ENCODE assay signal across 9 cellular contexts in genomic region chr2:96665717-96666116, GRCh38. TPM values are rescaled to one million over a fixed set of nuclear protein-coding genes. Genes with fewer than 3 reads are reported as not detected.
DNase-seq lines count a peak whose midpoint lies in the region; ATAC-seq and TF ChIP-seq lines count a peak whose summit lies in the region.
"Not testable (repeated sequence)": the region's sequence is repeated elsewhere in the genome, so short reads cannot be mapped to it uniquely, and the experiment has no call there.
"Had no signal": no experiment of that assay in that cellular context is flagged by ENCODE, and none has a peak within 500 bp of the region (broad histone marks: within the 10 kb centered on the region; RNA-seq: fewer than 3 reads in every experiment).

No MANE protein-coding gene starts in this region.

- not testable (repeated sequence) for TF ChIP-seq RAD21 in HCT116 (IDR thresholded peaks at IDR 0.05; ENCODE audit: low read depth); SK-N-SH (IDR thresholded peaks at IDR 0.05; ENCODE audit: low read length)

- H3K9me3 Mint-ChIP-seq in chondrocyte (ENCODE audit: low read depth); natural killer cell treated with Interleukin-12 subunit alpha and Interleukin-12 subunit beta and Interleukin-15 and Interleukin-18, amount 100 ng/mL, for 72 hours: not testable (repeated sequence)

- TF ChIP-seq CTCF in HCT116 (IDR thresholded peaks at IDR 0.05 in 2 of 3, conservative IDR thresholded peaks at IDR 0.05 in 1 of 3; ENCODE audit: borderline replicate concordance in 1 of 3, insufficient read depth in 1 of 3, low read depth in 2 of 3, low read length in 2 of 3); SK-N-SH (IDR thresholded peaks at IDR 0.05); chondrocyte (IDR thresholded peaks at IDR 0.05); heart right ventricle (IDR thresholded peaks at IDR 0.05); sigmoid colon (IDR thresholded peaks at IDR 0.05); transverse colon (IDR thresholded peaks at IDR 0.05): not testable (repeated sequence)

- H3K4me2 ChIP-seq in HCT116 (ENCODE audit: low read length) (peak overlapping the region; percentile 51; the same call in 1 of the 2 replicates), SK-N-SH (peak overlapping the region; percentile 56)

- not testable (repeated sequence) for H3K79me2 ChIP-seq in HCT116 (ENCODE audit: insufficient read depth, low read length); SK-N-SH (ENCODE audit: insufficient read depth)

- not testable (repeated sequence) for H3K4me3 ChIP-seq in HCT116 (replicated peaks in 1 of 2; ENCODE audit: low read depth in 1 of 2, low read length in 2 of 2); SK-N-SH (ENCODE audit: low read depth in 2 of 2, low read length in 1 of 2); heart right ventricle; sigmoid colon; transverse colon

- H3K36me3 Mint-ChIP-seq in chondrocyte (ENCODE audit: low read depth); natural killer cell treated with Interleukin-12 subunit alpha and Interleukin-12 subunit beta and Interleukin-15 and Interleukin-18, amount 100 ng/mL, for 72 hours: not testable (repeated sequence)

- not testable (repeated sequence) for BruUV-seq in HCT116 (replicated peaks; lab: Mats Ljungman, UMichigan)

- not testable (repeated sequence) for H3K27me3 Mint-ChIP-seq in chondrocyte (ENCODE audit: low read depth); natural killer cell treated with Interleukin-12 subunit alpha and Interleukin-12 subunit beta and Interleukin-15 and Interleukin-18, amount 100 ng/mL, for 72 hours

- not testable (repeated sequence) for H3K27ac ChIP-seq in HCT116 (ENCODE audit: low read depth, low read length)
- peak overlapping the region in 1 of 2 experiments; percentile 82; a peak in 2 of 4 replicates for H3K27ac ChIP-seq in SK-N-SH (ENCODE audit: low read depth in 2 of 2, low read length in 1 of 2)
- peak overlapping the region in 9 of 10 donors; percentile 12 to 67 (median 49) for H3K27ac ChIP-seq in heart right ventricle
- peak overlapping the region; percentile 31 to 66 (median 49) for H3K27ac ChIP-seq in sigmoid colon
- H3K27ac ChIP-seq in transverse colon: peak overlapping the region; percentile 1 to 33 (median 8)

- RAD21 ChIA-PET in HCT116 (lab: Charles Lee; ENCODE audit: low non-redundant PET in 1 of 2, low total read pairs in 2 of 2, uncharacterized antibody in 2 of 2, unreplicated experiment in 2 of 2): not testable (repeated sequence)

- H2AFZ ChIP-seq in HCT116 (ENCODE audit: low read depth, low read length, poor library complexity, severe bottlenecking): not testable (repeated sequence)
- peak overlapping the region; percentile 80; the same call in 1 of the 2 replicates for H2AFZ ChIP-seq in SK-N-SH (ENCODE audit: low read depth)

- H3K4me1 Mint-ChIP-seq in chondrocyte (ENCODE audit: low read depth): peaks cover 21% of the 10 kb centered on the region
- H3K4me1 Mint-ChIP-seq in natural killer cell treated with Interleukin-12 subunit alpha and Interleukin-12 subunit beta and Interleukin-15 and Interleukin-18, amount 100 ng/mL, for 72 hours (ENCODE audit: low read depth in 2 of 2): not testable (repeated sequence)

- POLR2A ChIA-PET in HCT116 (lab: Charles Lee); SK-N-SH (lab: Yijun Ruan, JAX): not testable (repeated sequence)

- H3K36me3 ChIP-seq in HCT116 (ENCODE audit: control insufficient read depth in 1 of 2, insufficient read depth in 2 of 2, low read length in 2 of 2); SK-N-SH (replicated peaks in 1 of 2; ENCODE audit: control insufficient read depth in 1 of 2, insufficient read depth in 2 of 2, low read length in 1 of 2); heart right ventricle; sigmoid colon; transverse colon: not testable (repeated sequence)

- CTCF ChIA-PET in HCT116 (lab: Charles Lee): not testable (repeated sequence)
- CTCF ChIA-PET in SK-N-SH (lab: Yijun Ruan, JAX): interaction anchor here (1.4 kb wide), 1 partner anchor 111 kb away, joined by 4 read pairs; no protein-coding TSS in a partner anchor

- not testable (repeated sequence) for H3K9me3 ChIP-seq in HCT116 (ENCODE audit: control insufficient read depth in 1 of 2, insufficient read depth in 1 of 2, low read depth in 1 of 2, low read length in 2 of 2); SK-N-SH; sigmoid colon; transverse colon
- peaks cover 0 to 12% (median 5%) of the 10 kb centered on the region in 11 donors for H3K9me3 ChIP-seq in heart right ventricle

- not testable (repeated sequence) for H3F3A ChIP-seq in SK-N-SH (replicated peaks; ENCODE audit: insufficient read depth)

- H3K27me3 ChIP-seq in HCT116 (ENCODE audit: insufficient read depth, low read length); SK-N-SH (ENCODE audit: insufficient read depth); heart right ventricle; sigmoid colon; transverse colon: not testable (repeated sequence)

- peak overlapping the region; percentile 96 for H3K27ac Mint-ChIP-seq in chondrocyte (ENCODE audit: unreplicated experiment)
- peak overlapping the region; percentile 22 to 37 for H3K27ac Mint-ChIP-seq in natural killer cell treated with Interleukin-12 subunit alpha and Interleukin-12 subunit beta and Interleukin-15 and Interleukin-18, amount 100 ng/mL, for 72 hours

- TF ChIP-seq EP300 in SK-N-SH (IDR thresholded peaks at IDR 0.05; ENCODE audit: borderline replicate concordance in 1 of 2, low read depth in 1 of 2, low read length in 1 of 2); sigmoid colon (IDR thresholded peaks at IDR 0.05); transverse colon (IDR thresholded peaks at IDR 0.05; ENCODE audit: low read depth): not testable (repeated sequence)

- WGBS in SK-N-SH (ENCODE audit: low lambda C conversion rate): 81% methylated on average over 3 of the region's 3 CpGs
- 91 to 93% methylated on average over 3 of the region's 3 CpGs for whole genome bisulfite sequencing in heart right ventricle, 2 donors
- WGBS in sigmoid colon, 2 donors: 93 to 97% methylated on average over 3 of the region's 3 CpGs
- 70 to 98% methylated on average over 3 of the region's 3 CpGs for WGBS in transverse colon (ENCODE audit: low coverage in 1 of 2), 2 donors

- DNase-seq in HCT116 (ENCODE audit: low read depth, low spot score); SK-N-SH; chondrocyte (ENCODE audit: low spot score); heart right ventricle; transverse colon: not testable (repeated sequence)
- peak; percentile 58 for DNase-seq in natural killer cell treated with Interleukin-12 subunit alpha and Interleukin-12 subunit beta and Interleukin-15 and Interleukin-18, amount 100 ng/mL, for 72 hours (ENCODE audit: low spot score)
- peak; percentile 6 for DNase-seq in sigmoid colon

- not testable (repeated sequence) for H4K20me1 ChIP-seq in HCT116 (ENCODE audit: insufficient read depth); SK-N-SH (ENCODE audit: insufficient read depth)

- intact Hi-C loops in HCT116 (cut with micrococcal nuclease); heart right ventricle (cut with DNase I); sigmoid colon (cut with DNase I); transverse colon (cut with DNase I; ENCODE audit: low total_unique reads): not testable (repeated sequence)

- peaks cover 11 to 12% of the 10 kb centered on the region in 2 experiments for H3K4me1 ChIP-seq in HCT116 (ENCODE audit: control insufficient read depth in 1 of 2, insufficient read depth in 2 of 2, low read length in 2 of 2)
- peaks cover 0 to 14% of the 10 kb centered on the region in 2 experiments; a peak in 2 of 4 replicates for H3K4me1 ChIP-seq in SK-N-SH (ENCODE audit: control insufficient read depth in 1 of 2, insufficient read depth in 2 of 2, low read depth in 1 of 2, low read length in 1 of 2)
- peaks cover 0 to 14% (median 8%) of the 10 kb centered on the region in 9 donors for H3K4me1 ChIP-seq in heart right ventricle
- H3K4me1 ChIP-seq in sigmoid colon: peaks cover 0 to 12% (median 5%) of the 10 kb centered on the region in 4 donors
- not testable (repeated sequence) for H3K4me1 ChIP-seq in transverse colon

- H3K9me2 ChIP-seq in HCT116 (ENCODE audit: insufficient read depth); SK-N-SH: not testable (repeated sequence)

- H3K4me3 Mint-ChIP-seq in chondrocyte (ENCODE audit: unreplicated experiment): peak overlapping the region; percentile 20
- H3K4me3 Mint-ChIP-seq in natural killer cell treated with Interleukin-12 subunit alpha and Interleukin-12 subunit beta and Interleukin-15 and Interleukin-18, amount 100 ng/mL, for 72 hours: not testable (repeated sequence)

- ATAC-seq in HCT116; heart right ventricle; natural killer cell treated with Interleukin-12 subunit alpha and Interleukin-12 subunit beta and Interleukin-15 and Interleukin-18, amount 100 ng/mL, for 72 hours: not testable (repeated sequence)

- TF ChIP-seq POLR2A in HCT116 (IDR thresholded peaks at IDR 0.05; ENCODE audit: borderline replicate concordance, extremely low read depth, insufficient read depth, insufficient read length); sigmoid colon (IDR thresholded peaks at IDR 0.05); transverse colon (IDR thresholded peaks at IDR 0.05): not testable (repeated sequence)

- not testable (repeated sequence) for H3K9ac ChIP-seq in HCT116 (ENCODE audit: low read length)
- H3K9ac ChIP-seq in SK-N-SH: peak overlapping the region; percentile 31

- in situ Hi-C loops in transverse colon (cut with MboI; ENCODE audit: low pct_ligation_motif_present in 1 of 4, low pct_unique_long_range_greater_than_20kb in 1 of 4, low sequenced_read_pairs in 3 of 4): not testable (repeated sequence)

RNA-seq across cellular contexts. Expression of gene FER1L5, which starts 23.2 kb away (rescaled TPM):
- total RNA-seq in HCT116 (2021; ENCODE audit: unreplicated experiment): 0.91 TPM
- 0.14 and 0.24 TPM in 2 replicates for polyA plus RNA-seq in HCT116 (2012)
- 0.02 TPM in 1 of 2 replicates, not detected in the other for polyA plus RNA-seq in SK-N-SH (2012; rRNA removed)
- polyA plus RNA-seq in SK-N-SH (2012; cell fraction: cytosol; rRNA removed): 0.01 TPM in 1 of 2 replicates, not detected in the other
- 0.02 and 0.06 TPM in 2 replicates for polyA plus RNA-seq in SK-N-SH (2012; cell fraction: nucleus; rRNA removed)
- total RNA-seq in chondrocyte: not detected in 3 replicates
- total RNA-seq in heart right ventricle: under 1 TPM in 5 of 10 donors, not detected in 5; 0.04 to 0.14 (median 0.07) TPM
- polyA plus RNA-seq in heart right ventricle: under 1 TPM; 0.01 to 0.07 TPM
- not detected for total RNA-seq in natural killer cell treated with Interleukin-12 subunit alpha and Interleukin-12 subunit beta and Interleukin-15 and Interleukin-18, amount 100 ng/mL, for 72 hours
- total RNA-seq in sigmoid colon: under 1 TPM in 1 of 4 donors, not detected in 3; under 0.01 TPM
- under 1 TPM in 1 of 3 donors, not detected in 2; 0.01 TPM for polyA plus RNA-seq in sigmoid colon
- total RNA-seq in transverse colon: not detected
- total RNA-seq: HT1080, Peyer's patch had no signal

RNA-seq across cellular contexts. Expression of gene KANSL3, which starts 27.6 kb away (rescaled TPM):
- total RNA-seq in HCT116 (2021; ENCODE audit: unreplicated experiment) (35.8 TPM), chondrocyte (32.6 to 34.5 TPM (median 34.1 TPM) in 3 replicates), heart right ventricle (10 to 100 TPM; 25.4 to 38.1 (median 31.7) TPM), sigmoid colon (10 to 100 TPM; 35.4 to 55.0 (median 47.7) TPM), transverse colon (10 to 100 TPM; 45.6 to 59.9 (median 53.4) TPM)
- 24.6 and 27.7 TPM in 2 replicates for polyA plus RNA-seq in HCT116 (2012)
- polyA plus RNA-seq in SK-N-SH (2012; rRNA removed) (10.1 and 10.7 TPM in 2 replicates), heart right ventricle (10 to 100 TPM; 12.5 to 21.8 TPM), sigmoid colon (10 to 100 TPM; 12.0 to 24.2 (median 14.3) TPM)
- polyA plus RNA-seq in SK-N-SH (2012; cell fraction: cytosol; rRNA removed): 7.6 and 9.2 TPM in 2 replicates
- polyA plus RNA-seq in SK-N-SH (2012; cell fraction: nucleus; rRNA removed): 34.3 and 42.0 TPM in 2 replicates
- 10 to 100 TPM; 62.3 to 95.6 TPM for total RNA-seq in natural killer cell treated with Interleukin-12 subunit alpha and Interleukin-12 subunit beta and Interleukin-15 and Interleukin-18, amount 100 ng/mL, for 72 hours
